16 cellular contexts compared by ENCODE assay signal in the genomic region with DNA sequence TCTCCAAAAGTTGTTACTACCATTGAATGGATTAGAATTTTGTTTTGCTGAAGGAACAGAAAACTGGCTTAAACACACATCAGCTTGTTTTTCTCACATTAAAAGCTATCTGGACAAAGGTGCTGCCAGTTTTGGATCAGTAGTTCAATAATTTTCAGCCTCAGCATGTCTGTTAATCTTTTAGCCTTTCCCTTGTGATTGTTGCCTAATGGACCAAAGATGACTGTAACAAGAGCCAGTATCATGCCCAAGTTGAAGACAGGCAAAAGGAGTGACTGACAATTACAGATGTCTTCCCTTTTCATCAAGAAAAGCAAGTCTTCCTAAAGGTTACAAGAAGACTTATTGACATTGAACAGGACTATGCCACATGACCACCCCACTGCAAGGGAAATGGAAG.
"Had no signal": no experiment of that assay in that cellular context is flagged by ENCODE, and none has a peak within 500 bp of the region (broad histone marks: within the 10 kb centered on the region; RNA-seq: fewer than 3 reads in every experiment).

No MANE protein-coding gene starts in this region.

- H3K9me3 ChIP-seq: ascending aorta, esophagus squamous epithelium, prostate gland, sigmoid colon had no signal

- H3K4me1 ChIP-seq: ascending aorta, esophagus squamous epithelium, prostate gland, sigmoid colon had no signal

- H3K27ac ChIP-seq: ascending aorta, esophagus squamous epithelium, foreskin keratinocyte, prostate gland, sigmoid colon, VCaP had no signal

- ATAC-seq: activated CD4-positive, alpha-beta T cell treated with anti-CD3 and anti-CD28 coated beads for 36 hours; activated CD8-positive, alpha-beta T cell treated with anti-CD3 and anti-CD28 coated beads, Interleukin-2, amount 10 ng/mL, durations not matched to agents 7 days and 5 days; foreskin keratinocyte had no signal

- H3K4me3 Mint-ChIP-seq: activated CD4-positive, alpha-beta T cell treated with anti-CD3 and anti-CD28 coated beads for 36 hours; activated CD8-positive, alpha-beta T cell treated with anti-CD3 and anti-CD28 coated beads, Interleukin-2, amount 10 ng/mL, durations not matched to agents 7 days and 5 days; naive B cell; type B pancreatic cell had no signal

- H3K4me3 ChIP-seq: ascending aorta, esophagus squamous epithelium, prostate gland, sigmoid colon had no signal

- H3K4me1 Mint-ChIP-seq: activated CD4-positive, alpha-beta T cell treated with anti-CD3 and anti-CD28 coated beads for 36 hours had no signal

- H3K36me3 ChIP-seq: ascending aorta, prostate gland, sigmoid colon had no signal

- H3K27me3 ChIP-seq: ascending aorta, esophagus squamous epithelium, foreskin keratinocyte, sigmoid colon had no signal

- DNase-seq: activated CD4-positive, alpha-beta T cell treated with anti-CD3 and anti-CD28 coated beads for 36 hours; activated CD8-positive, alpha-beta memory T cell treated with anti-CD3 and anti-CD28 coated beads, Interleukin-2, amount 50 U/mL, for 48 hours; activated CD8-positive, alpha-beta T cell treated with anti-CD3 and anti-CD28 coated beads, Interleukin-2, amount 10 ng/mL, durations not matched to agents 7 days and 5 days; activated naive CD4-positive, alpha-beta T cell; esophagus squamous epithelium; foreskin keratinocyte; head of caudate nucleus; naive B cell; sigmoid colon; stimulated activated CD4-positive, alpha-beta T cell treated with anti-CD3 and anti-CD28 coated beads, Interleukin-12 subunit alpha, Interleukin-12 subunit beta, amount 100 ng/mL, for 4 hours; stimulated activated naive CD4-positive, alpha-beta T cell treated with Interleukin-2 at 50 U/mL for 16 hours; T-helper 1 cell had no signal

- H3K27me3 Mint-ChIP-seq: naive B cell, type B pancreatic cell had no signal

- H3K27ac Mint-ChIP-seq: activated CD4-positive, alpha-beta T cell treated with anti-CD3 and anti-CD28 coated beads for 36 hours; activated CD8-positive, alpha-beta T cell treated with anti-CD3 and anti-CD28 coated beads, Interleukin-2, amount 10 ng/mL, durations not matched to agents 7 days and 5 days; type B pancreatic cell had no signal
